Comparison of ENCODE assay signal across 3 cellular contexts in genomic region chr9:130117376-130117775, GRCh38.
TF ChIP-seq lines count a peak whose summit lies in the region.

No MANE protein-coding gene starts in this region.

TF ChIP-seq in SK-N-SH, 30 proteins besides CTCF, POLR2A, EP300 and RAD21:
- no peak for TF ChIP-seq GABPA (IDR thresholded peaks at IDR 0.05; ENCODE audit: low read depth)
- TF ChIP-seq SMC3 (IDR thresholded peaks at IDR 0.05; ENCODE audit: low read depth, low read length), result no peak
- no peak for TF ChIP-seq NFIC (IDR thresholded peaks at IDR 0.05; ENCODE audit: borderline replicate concordance)
- no peak for TF ChIP-seq JUND (IDR thresholded peaks at IDR 0.05)
- no peak for TF ChIP-seq MEF2A (IDR thresholded peaks at IDR 0.05; ENCODE audit: borderline replicate concordance, low read depth)
- no peak for TF ChIP-seq GATA2 (CRISPR knock-in tag; IDR thresholded peaks at IDR 0.05)
- TF ChIP-seq CHD2 (IDR thresholded peaks at IDR 0.05; ENCODE audit: low read length, partially characterized antibody), result no peak
- TF ChIP-seq EZH2phosphoT487 (IDR thresholded peaks at IDR 0.05; ENCODE audit: borderline replicate concordance, low read depth), result no peak
- TF ChIP-seq ELF1 (IDR thresholded peaks at IDR 0.05), result no peak

TF ChIP-seq in SK-N-SH treated with all-trans-retinoic acid at 6 μM for 48 hours, 23 proteins besides CTCF, POLR2A, EP300 and RAD21:
- TF ChIP-seq ISL1 (CRISPR knock-in tag; IDR thresholded peaks at IDR 0.05), result no peak
- TF ChIP-seq BACH2 (CRISPR knock-in tag; IDR thresholded peaks at IDR 0.05; ENCODE audit: borderline replicate concordance), result no peak
- TF ChIP-seq RARB (CRISPR knock-in tag; IDR thresholded peaks at IDR 0.05), result no peak
- TF ChIP-seq, protein P1, sequence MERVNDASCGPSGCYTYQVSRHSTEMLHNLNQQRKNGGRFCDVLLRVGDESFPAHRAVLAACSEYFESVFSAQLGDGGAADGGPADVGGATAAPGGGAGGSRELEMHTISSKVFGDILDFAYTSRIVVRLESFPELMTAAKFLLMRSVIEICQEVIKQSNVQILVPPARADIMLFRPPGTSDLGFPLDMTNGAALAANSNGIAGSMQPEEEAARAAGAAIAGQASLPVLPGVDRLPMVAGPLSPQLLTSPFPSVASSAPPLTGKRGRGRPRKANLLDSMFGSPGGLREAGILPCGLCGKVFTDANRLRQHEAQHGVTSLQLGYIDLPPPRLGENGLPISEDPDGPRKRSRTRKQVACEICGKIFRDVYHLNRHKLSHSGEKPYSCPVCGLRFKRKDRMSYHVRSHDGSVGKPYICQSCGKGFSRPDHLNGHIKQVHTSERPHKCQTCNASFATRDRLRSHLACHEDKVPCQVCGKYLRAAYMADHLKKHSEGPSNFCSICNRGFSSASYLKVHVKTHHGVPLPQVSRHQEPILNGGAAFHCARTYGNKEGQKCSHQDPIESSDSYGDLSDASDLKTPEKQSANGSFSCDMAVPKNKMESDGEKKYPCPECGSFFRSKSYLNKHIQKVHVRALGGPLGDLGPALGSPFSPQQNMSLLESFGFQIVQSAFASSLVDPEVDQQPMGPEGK (CRISPR knock-in tag; IDR thresholded peaks at IDR 0.05; ENCODE audit: borderline replicate concordance), result no peak
- TF ChIP-seq TOX (CRISPR knock-in tag; IDR thresholded peaks at IDR 0.05; ENCODE audit: borderline replicate concordance), result no peak
- no peak for TF ChIP-seq ZFP3 (CRISPR knock-in tag; IDR thresholded peaks at IDR 0.05)
- TF ChIP-seq PPARA (CRISPR knock-in tag; IDR thresholded peaks at IDR 0.05; ENCODE audit: borderline replicate concordance), result no peak
- no peak for TF ChIP-seq ZC3H10 (CRISPR knock-in tag; IDR thresholded peaks at IDR 0.05)
- TF ChIP-seq TSHZ2 (CRISPR knock-in tag; IDR thresholded peaks at IDR 0.05), result no peak
- TF ChIP-seq ZNF8 (CRISPR knock-in tag; IDR thresholded peaks at IDR 0.05), result no peak
- TF ChIP-seq TCF4 (CRISPR knock-in tag; IDR thresholded peaks at IDR 0.05; ENCODE audit: borderline replicate concordance), result no peak
- TF ChIP-seq ZFP30 (CRISPR knock-in tag; IDR thresholded peaks at IDR 0.05), result no peak
- no peak for TF ChIP-seq ESRRG (CRISPR knock-in tag; IDR thresholded peaks at IDR 0.05)
- no peak for TF ChIP-seq SNAI2 (CRISPR knock-in tag; IDR thresholded peaks at IDR 0.05)
- TF ChIP-seq GLIS3 (CRISPR knock-in tag; IDR thresholded peaks at IDR 0.05), result no peak
- TF ChIP-seq ZNF70 (CRISPR knock-in tag; IDR thresholded peaks at IDR 0.05), result no peak
- TF ChIP-seq OSR1 (CRISPR knock-in tag; IDR thresholded peaks at IDR 0.05), result no peak
- TF ChIP-seq ZNF565 (CRISPR knock-in tag; conservative IDR thresholded peaks at IDR 0.05; ENCODE audit: low read depth), result no peak
- TF ChIP-seq ARNTL (CRISPR knock-in tag; IDR thresholded peaks at IDR 0.05; ENCODE audit: borderline replicate concordance, low read depth), result no peak
- no peak for TF ChIP-seq CREB5 (CRISPR knock-in tag; IDR thresholded peaks at IDR 0.05; ENCODE audit: low read depth)

TF ChIP-seq in H1, 55 proteins besides CTCF, POLR2A, EP300 and RAD21:
- no peak for TF ChIP-seq HDAC6 (IDR thresholded peaks at IDR 0.05; ENCODE audit: low read depth, low read length)
- TF ChIP-seq, protein P2, sequence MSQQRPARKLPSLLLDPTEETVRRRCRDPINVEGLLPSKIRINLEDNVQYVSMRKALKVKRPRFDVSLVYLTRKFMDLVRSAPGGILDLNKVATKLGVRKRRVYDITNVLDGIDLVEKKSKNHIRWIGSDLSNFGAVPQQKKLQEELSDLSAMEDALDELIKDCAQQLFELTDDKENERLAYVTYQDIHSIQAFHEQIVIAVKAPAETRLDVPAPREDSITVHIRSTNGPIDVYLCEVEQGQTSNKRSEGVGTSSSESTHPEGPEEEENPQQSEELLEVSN (IDR thresholded peaks at IDR 0.05), result no peak
- no peak for TF ChIP-seq SAP30 (IDR thresholded peaks at IDR 0.05; ENCODE audit: insufficient read depth, insufficient replicate concordance, low read length)
- TF ChIP-seq CBX5 (IDR thresholded peaks at IDR 0.05; ENCODE audit: low read depth, low read length), result no peak
- TF ChIP-seq SUZ12 (IDR thresholded peaks at IDR 0.05; ENCODE audit: low read length), result no peak
- TF ChIP-seq SIN3A (conservative IDR thresholded peaks at IDR 0.05 in 1 of 2, IDR thresholded peaks at IDR 0.05 in 1 of 2; ENCODE audit: low read depth in 1 of 2, low read length in 2 of 2), result no peak
- TF ChIP-seq FOSL1 (IDR thresholded peaks at IDR 0.05; ENCODE audit: insufficient read depth, low read depth, low read length), result no peak
- TF ChIP-seq TCF12 (IDR thresholded peaks at IDR 0.05; ENCODE audit: low read depth, low read length), result no peak
